ENCODE assay signal across 12 cellular contexts in genomic region chr15:64813075-64813474, GRCh38. TPM values are rescaled to one million over a fixed set of nuclear protein-coding genes. Genes with fewer than 3 reads are reported as not detected.
DNase-seq lines count a peak whose midpoint lies in the region; ATAC-seq, FAIRE-seq and TF ChIP-seq lines count a peak whose summit lies in the region.
"Had no signal": no experiment of that assay in that cellular context is flagged by ENCODE, and none has a peak within 500 bp of the region (broad histone marks: within the 10 kb centered on the region; RNA-seq: fewer than 3 reads in every experiment).

No MANE protein-coding gene starts in this region.

- no peak overlapping the region for H3K27ac ChIP-seq in GM12878 (ENCODE audit: control insufficient read depth, insufficient read depth)
- H3K27ac ChIP-seq: foreskin keratinocyte, WERI-Rb-1 had no signal

- in situ Hi-C loops in KBM-7 (cut with MboI; ENCODE audit: low pct_unique_long_range_greater_than_20kb, low sequenced_read_pairs), result no loop called here
- in situ Hi-C loops in GM12878 (cut with MboI), result loop anchor here (5.0 kb wide), 1 partner anchor 81 kb away; no protein-coding TSS in a partner anchor

- no peak overlapping the region for H3K4me2 ChIP-seq in GM12878 (ENCODE audit: control insufficient read depth, insufficient read depth)

- H3K4me3 Mint-ChIP-seq in stimulated activated effector memory CD8-positive, alpha-beta T cell treated with anti-CD3 and anti-CD28 coated beads, Interleukin-12 subunit alpha, Interleukin-12 subunit beta, amount 100 ng/mL, for 72 hours, result no peak overlapping the region
- H3K4me3 Mint-ChIP-seq: naive thymus-derived CD4-positive, alpha-beta T cell had no signal

- 14% methylated on average over 6 of the region's 6 CpGs for WGBS in GM12878 (ENCODE audit: insufficient coverage, insufficient replicate concordance, low lambda C conversion rate, missing lambda C conversion rate)

- H3K9me3 Mint-ChIP-seq in stimulated activated effector memory CD8-positive, alpha-beta T cell treated with anti-CD3 and anti-CD28 coated beads, Interleukin-12 subunit alpha, Interleukin-12 subunit beta, amount 100 ng/mL, for 72 hours, result no peaks in the 10 kb centered on the region

- CTCF ChIA-PET in GM12878 (lab: Yijun Ruan, JAX), result interaction anchor here (1.2 to 17.1 kb wide), 9 partner anchors 8 to 92 kb away, joined by 3 to 529 read pairs (median 60); partner anchors contain the start of gene PIF1

- no peaks in the 10 kb centered on the region for H3K79me2 ChIP-seq in GM12878 (ENCODE audit: control insufficient read depth, insufficient read depth, low read length)

- intact Hi-C loops in GM12878 (cut with micrococcal nuclease; ENCODE audit: unreplicated experiment), result loop anchor here (5.0 kb wide), 1 partner anchor 126 kb away; no protein-coding TSS in a partner anchor

- H3K4me3 ChIP-seq in GM12878, result no peak overlapping the region

- no peak for TF ChIP-seq POLR2A in GM12878 (IDR thresholded peaks at IDR 0.05; ENCODE audit: low read depth, low read length)

- no peak overlapping the region for H3K9ac ChIP-seq in GM12878 (ENCODE audit: control insufficient read depth, insufficient read depth, low read length)

- H3K4me1 ChIP-seq in GM12878 (ENCODE audit: control insufficient read depth, insufficient read depth, low read length), result peaks cover 17% of the 10 kb centered on the region
- H3K4me1 ChIP-seq: foreskin keratinocyte had no signal

- no peak for TF ChIP-seq RAD21 in GM12878 (IDR thresholded peaks at IDR 0.05; ENCODE audit: insufficient read depth, low read depth, low read length)

- FAIRE-seq in GM12878 (lab: Jason Lieb, UNC), result no peak

- no peaks in the 10 kb centered on the region for H4K20me1 ChIP-seq in GM12878 (ENCODE audit: control insufficient read depth, insufficient read depth)

- H3K36me3 ChIP-seq in GM12878 (ENCODE audit: control insufficient read depth in 2 of 2, insufficient read depth in 2 of 2, low read length in 1 of 2), result peaks cover 5 to 11% of the 10 kb centered on the region in 2 experiments

- POLR2A ChIA-PET in GM12878 (lab: Charles Lee), result interaction anchor here (1.6 to 6.0 kb wide), 4 partner anchors 9 to 81 kb away, joined by 5 to 38 read pairs (median 15); partner anchors contain the start of gene PIF1

- DNase-seq in NCI-H2196 (lab: John Stamatoyannopoulos, UW; ENCODE audit: unreplicated experiment) (peak; percentile 1), NCI-H2196 treated with DMSO at 0.1 percent for 48 hours (lab: John Stamatoyannopoulos, UW; ENCODE audit: unreplicated experiment) (no peak), KBM-7 (peak; percentile 53), GM12878 (ENCODE audit: low read depth, low spot score) (no peak), DMS153 treated with DMSO at 0.1 percent for 48 hours (lab: John Stamatoyannopoulos, UW; ENCODE audit: unreplicated experiment) (no peak), NCI-H2081 treated with DMSO at 0.1 percent for 48 hours (lab: John Stamatoyannopoulos, UW) (no peak)
- no peak for DNase-seq in stimulated activated effector memory CD8-positive, alpha-beta T cell treated with anti-CD3 and anti-CD28 coated beads, Interleukin-12 subunit alpha, Interleukin-12 subunit beta, amount 100 ng/mL, for 72 hours (ENCODE audit: low spot score in 2 of 2)
- DNase-seq: foreskin keratinocyte; naive thymus-derived CD4-positive, alpha-beta T cell; NCI-H345; WERI-Rb-1 had no signal

- no peaks in the 10 kb centered on the region for H3K9me3 ChIP-seq in GM12878 (replicated peaks; ENCODE audit: control insufficient read depth, insufficient read depth, low read length)

- SMC1A ChIA-PET in GM12878 (lab: Charles Lee; ENCODE audit: uncharacterized antibody, unreplicated experiment), result interaction anchor here (0.7 to 16.7 kb wide), 12 partner anchors 8 to 90 kb away, joined by 3 to 308 read pairs (median 4); partner anchors contain the start of gene PIF1

- H3K4me1 Mint-ChIP-seq in stimulated activated effector memory CD8-positive, alpha-beta T cell treated with anti-CD3 and anti-CD28 coated beads, Interleukin-12 subunit alpha, Interleukin-12 subunit beta, amount 100 ng/mL, for 72 hours, result no peaks in the 10 kb centered on the region

- no peak overlapping the region for H2AFZ ChIP-seq in GM12878 (ENCODE audit: control insufficient read depth, low read depth, low read length)

- RAD21 ChIA-PET in GM12878 (lab: Charles Lee; ENCODE audit: unreplicated experiment), result interaction anchor here (0.8 to 8.0 kb wide), 10 partner anchors 8 to 92 kb away, joined by 3 to 104 read pairs (median 25); partner anchors contain the start of gene PIF1

- no peak for TF ChIP-seq CTCF in GM12878 (IDR thresholded peaks at IDR 0.05 in 2 of 3, conservative IDR thresholded peaks at IDR 0.05 in 1 of 3; ENCODE audit: control insufficient read depth in 2 of 3, extremely low read depth in 1 of 3, insufficient read depth in 1 of 3, low read depth in 3 of 3, low read length in 3 of 3)

- no peaks in the 10 kb centered on the region for H3K27me3 ChIP-seq in GM12878 (replicated peaks in 1 of 2; ENCODE audit: control insufficient read depth in 2 of 2, insufficient read depth in 2 of 2, low read length in 1 of 2)

- peak overlapping the region; percentile 52 for H3K27ac Mint-ChIP-seq in stimulated activated effector memory CD8-positive, alpha-beta T cell treated with anti-CD3 and anti-CD28 coated beads, Interleukin-12 subunit alpha, Interleukin-12 subunit beta, amount 100 ng/mL, for 72 hours

- H3K36me3 Mint-ChIP-seq in stimulated activated effector memory CD8-positive, alpha-beta T cell treated with anti-CD3 and anti-CD28 coated beads, Interleukin-12 subunit alpha, Interleukin-12 subunit beta, amount 100 ng/mL, for 72 hours, result peaks cover 5% of the 10 kb centered on the region

- ATAC-seq in GM12878 (peak; percentile 77), HG03139 (IDR thresholded peaks at IDR 0.05; ENCODE audit: unreplicated experiment) (no peak)
- ATAC-seq in stimulated activated effector memory CD8-positive, alpha-beta T cell treated with anti-CD3 and anti-CD28 coated beads, Interleukin-12 subunit alpha, Interleukin-12 subunit beta, amount 100 ng/mL, for 72 hours, result peak; percentile 11
- ATAC-seq: foreskin keratinocyte; naive thymus-derived CD4-positive, alpha-beta T cell had no signal

- no peak for TF ChIP-seq EP300 in GM12878 (IDR thresholded peaks at IDR 0.05; ENCODE audit: borderline replicate concordance in 1 of 2, control insufficient read depth in 1 of 2, low read depth in 2 of 2, low read length in 2 of 2)

- no TSS peak for BruUV-seq in GM12878 (replicated peaks; lab: Mats Ljungman, UMichigan)

RNA-seq across cellular contexts. Expression of gene PIF1, which starts 12.4 kb away (rescaled TPM):
- 90.7 and 116 TPM in 2 replicates for total RNA-seq in GM12878 (2013; cell fraction: nucleolus; rRNA removed)
- total RNA-seq in GM12878 (2014; rRNA removed) (42.8 and 43.9 TPM in 2 replicates), GM12878 (2014; rRNA removed; fragmentation: Illumina TruSeq; extraction: Trizol) (21.0 and 22.6 TPM in 2 replicates), GM12878 (2021) (36.9 and 39.5 TPM in 2 replicates)
- 7.2 TPM for polyA plus RNA-seq in GM12878 (2011; ENCODE audit: low read depth)
- polyA plus RNA-seq in GM12878 (2011; rRNA removed) (52.9 and 68.9 TPM in 2 replicates), GM12878 (2014; fragmentation: Illumina TruSeq; extraction: Trizol) (18.3 and 36.5 TPM in 2 replicates), GM12878 (2014; fragmentation: Nextera tagmentation; extraction: Ambion mirVana) (1 to 10 TPM; 3.7 to 7.2 TPM), GM12878 (2014; rRNA removed) (64.0 and 69.2 TPM in 2 replicates), GM12878 (2016; fragmentation: Nextera tagmentation; extraction: Ambion mirVana) (10 to 100 TPM; 28.7 to 33.4 TPM)
- 71.9 and 108 TPM in 2 replicates for polyA plus RNA-seq in GM12878 (2011; cell fraction: cytosol; rRNA removed)
- 271 and 281 TPM in 2 replicates for polyA plus RNA-seq in GM12878 (2011; cell fraction: nucleus; rRNA removed)
- polyA plus RNA-seq in GM12878 (2012), result 27.1 and 32.1 TPM in 2 replicates
- polyA minus RNA-seq in GM12878 (2011; rRNA and poly(A)+ RNA removed), result 21.3 and 51.3 TPM in 2 replicates
- 23.0 and 29.8 TPM in 2 replicates for polyA minus RNA-seq in GM12878 (2011; cell fraction: cytosol; rRNA and poly(A)+ RNA removed)
- polyA minus RNA-seq in GM12878 (2011; cell fraction: nucleus; rRNA and poly(A)+ RNA removed), result 41.1 and 67.6 TPM in 2 replicates
- polyA plus RNA-seq: naive thymus-derived CD4-positive, alpha-beta T cell had no signal

RNA-seq across cellular contexts. Expression of gene PLEKHO2, which starts 28.6 kb away (rescaled TPM):
- 20.0 and 20.1 TPM in 2 replicates for total RNA-seq in GM12878 (2013; cell fraction: nucleolus; rRNA removed)
- 21.5 and 21.6 TPM in 2 replicates for total RNA-seq in GM12878 (2014; rRNA removed)
- total RNA-seq in GM12878 (2014; rRNA removed; fragmentation: Illumina TruSeq; extraction: Trizol), result 14.6 and 15.5 TPM in 2 replicates
- total RNA-seq in GM12878 (2021), result 25.4 and 25.6 TPM in 2 replicates
- 10.2 TPM for polyA plus RNA-seq in GM12878 (2011; ENCODE audit: low read depth)
- 11.2 and 19.4 TPM in 2 replicates for polyA plus RNA-seq in GM12878 (2011; rRNA removed)
- 24.1 and 29.2 TPM in 2 replicates for polyA plus RNA-seq in GM12878 (2011; cell fraction: cytosol; rRNA removed)
- 23.2 and 25.9 TPM in 2 replicates for polyA plus RNA-seq in GM12878 (2011; cell fraction: nucleus; rRNA removed)
- 19.2 and 20.3 TPM in 2 replicates for polyA plus RNA-seq in GM12878 (2012)
- 12.1 and 19.5 TPM in 2 replicates for polyA plus RNA-seq in GM12878 (2014; fragmentation: Illumina TruSeq; extraction: Trizol)
- polyA plus RNA-seq in GM12878 (2014; fragmentation: Nextera tagmentation; extraction: Ambion mirVana), result 1 to 10 TPM; 1.4 to 3.1 TPM
- polyA plus RNA-seq in GM12878 (2014; rRNA removed), result 19.8 and 22.9 TPM in 2 replicates
- polyA plus RNA-seq in GM12878 (2016; fragmentation: Nextera tagmentation; extraction: Ambion mirVana), result 10 to 100 TPM; 22.3 to 22.4 TPM
- polyA minus RNA-seq in GM12878 (2011; rRNA and poly(A)+ RNA removed), result 15.3 and 28.9 TPM in 2 replicates
- polyA minus RNA-seq in GM12878 (2011; cell fraction: cytosol; rRNA and poly(A)+ RNA removed), result 8.3 and 9.5 TPM in 2 replicates
- 5.9 and 10.8 TPM in 2 replicates for polyA minus RNA-seq in GM12878 (2011; cell fraction: nucleus; rRNA and poly(A)+ RNA removed)

RNA-seq across cellular contexts. Expression of gene RBPMS2, which starts 37.7 kb away (rescaled TPM):
- not detected in 2 replicates for total RNA-seq in GM12878 (2013; cell fraction: nucleolus; rRNA removed)
- total RNA-seq in GM12878 (2014; rRNA removed) (not detected in 2 replicates), GM12878 (2014; rRNA removed; fragmentation: Illumina TruSeq; extraction: Trizol) (not detected in 2 replicates), GM12878 (2021) (0.31 and 0.66 TPM in 2 replicates)
- 0.34 TPM for polyA plus RNA-seq in GM12878 (2011; ENCODE audit: low read depth)
- polyA plus RNA-seq in GM12878 (2011; rRNA removed) (0.08 TPM in 1 of 2 replicates, not detected in the other), GM12878 (2014; fragmentation: Illumina TruSeq; extraction: Trizol) (0.25 and 0.43 TPM in 2 replicates), GM12878 (2014; fragmentation: Nextera tagmentation; extraction: Ambion mirVana) (under 1 TPM in 1 of 2 experiments, not detected in 1; 0.09 TPM), GM12878 (2014; rRNA removed) (0.06 and 0.25 TPM in 2 replicates), GM12878 (2016; fragmentation: Nextera tagmentation; extraction: Ambion mirVana) (under 1 TPM; 0.19 to 0.20 TPM)
- 0.07 and 0.12 TPM in 2 replicates for polyA plus RNA-seq in GM12878 (2011; cell fraction: cytosol; rRNA removed)
- 0.09 and 0.10 TPM in 2 replicates for polyA plus RNA-seq in GM12878 (2011; cell fraction: nucleus; rRNA removed)
- 0.66 and 0.90 TPM in 2 replicates for polyA plus RNA-seq in GM12878 (2012)
- not detected in 2 replicates for polyA minus RNA-seq in GM12878 (2011; rRNA and poly(A)+ RNA removed)
- not detected in 2 replicates for polyA minus RNA-seq in GM12878 (2011; cell fraction: cytosol; rRNA and poly(A)+ RNA removed)
- polyA minus RNA-seq in GM12878 (2011; cell fraction: nucleus; rRNA and poly(A)+ RNA removed), result not detected in 2 replicates
- total RNA-seq: foreskin keratinocyte had no signal
- polyA plus RNA-seq: foreskin keratinocyte; naive thymus-derived CD4-positive, alpha-beta T cell had no signal

Comparison
In these comparisons a context has a peak if more than half of its experiments do, and no peak if none do; other contexts are left out.
1. DNase-seq: peak in NCI-H2196 (single experiment) and KBM-7 (single experiment); none in NCI-H2196 treated with DMSO at 0.1 percent for 48 hours (single experiment), GM12878 (single experiment), stimulated activated effector memory CD8-positive, alpha-beta T cell treated with anti-CD3 and anti-CD28 coated beads, Interleukin-12 subunit alpha, Interleukin-12 subunit beta, amount 100 ng/mL, for 72 hours (0 of 2), DMS153 treated with DMSO at 0.1 percent for 48 hours (single experiment) and NCI-H2081 treated with DMSO at 0.1 percent for 48 hours (single experiment).